Comparison of ENCODE assay signal across 24 cellular contexts in genomic region chr2:1101011-1101410, GRCh38.
A peak's percentile ranks its signal among the peaks of the same experiment; 100 is the strongest.
DNase-seq lines count a peak whose midpoint lies in the region; ATAC-seq and TF ChIP-seq lines count a peak whose summit lies in the region.
"Had no signal": no experiment of that assay in that cellular context is flagged by ENCODE, and none has a peak within 500 bp of the region (broad histone marks: within the 10 kb centered on the region; RNA-seq: fewer than 3 reads in every experiment).

No MANE protein-coding gene starts in this region.

- H3K27me3 Mint-ChIP-seq in H9 (ENCODE audit: low read depth), result no peaks in the 10 kb centered on the region
- H3K27me3 Mint-ChIP-seq in nephron progenitor cell (ENCODE audit: low read depth, poor library complexity), result peaks cover 6% of the 10 kb centered on the region
- H3K27me3 Mint-ChIP-seq: CD4-positive, alpha-beta memory T cell; CD4-positive, CD25-positive, alpha-beta regulatory T cell had no signal

- no peak overlapping the region for H2BK12ac ChIP-seq in H9 (ENCODE audit: insufficient read length, low read depth, low read length)

- H2AFZ ChIP-seq in H9 (ENCODE audit: low read length), result no peak overlapping the region

- H2AK5ac ChIP-seq in H9 (ENCODE audit: insufficient read length, low read length), result no peak overlapping the region

- H3K4me3 Mint-ChIP-seq in H9, result no peak overlapping the region
- no peak overlapping the region for H3K4me3 Mint-ChIP-seq in nephron progenitor cell
- no peak overlapping the region for H3K4me3 Mint-ChIP-seq in stimulated activated effector memory CD8-positive, alpha-beta T cell treated with anti-CD3 and anti-CD28 coated beads, Interleukin-12 subunit alpha, Interleukin-12 subunit beta, amount 100 ng/mL, for 72 hours
- H3K4me3 Mint-ChIP-seq: CD14-positive monocyte; CD4-positive, alpha-beta memory T cell; CD4-positive, CD25-positive, alpha-beta regulatory T cell; CD8-positive, alpha-beta memory T cell had no signal

- H3K79me1 ChIP-seq in H9 (ENCODE audit: insufficient read depth, low read depth, low read length, poor library complexity, severe bottlenecking), result no peaks in the 10 kb centered on the region

- H3K4me2 ChIP-seq in H9 (ENCODE audit: insufficient read depth, insufficient read length, low read length), result no peak overlapping the region

- ATAC-seq in stimulated activated effector memory CD8-positive, alpha-beta T cell treated with anti-CD3 and anti-CD28 coated beads, Interleukin-12 subunit alpha, Interleukin-12 subunit beta, amount 100 ng/mL, for 72 hours, result peak; percentile 38
- ATAC-seq in HG02885 (IDR thresholded peaks at IDR 0.05; ENCODE audit: poor library complexity, unreplicated experiment) (no peak), HG03432 (IDR thresholded peaks at IDR 0.05; ENCODE audit: unreplicated experiment) (no peak)
- ATAC-seq: GM12878 had no signal

- no peaks in the 10 kb centered on the region for H3K4me1 Mint-ChIP-seq in H9
- peaks cover 56% of the 10 kb centered on the region for H3K4me1 Mint-ChIP-seq in nephron progenitor cell
- no peaks in the 10 kb centered on the region for H3K4me1 Mint-ChIP-seq in stimulated activated effector memory CD8-positive, alpha-beta T cell treated with anti-CD3 and anti-CD28 coated beads, Interleukin-12 subunit alpha, Interleukin-12 subunit beta, amount 100 ng/mL, for 72 hours
- H3K4me1 Mint-ChIP-seq: CD14-positive monocyte; CD8-positive, alpha-beta memory T cell had no signal

- H3K4me1 ChIP-seq in H9 (ENCODE audit: insufficient read depth, low read length), result no peaks in the 10 kb centered on the region
- H3K4me1 ChIP-seq: BE2C had no signal

- H3K9me3 Mint-ChIP-seq in H9 (no peaks in the 10 kb centered on the region), nephron progenitor cell (no peaks in the 10 kb centered on the region)
- H3K9me3 Mint-ChIP-seq in stimulated activated effector memory CD8-positive, alpha-beta T cell treated with anti-CD3 and anti-CD28 coated beads, Interleukin-12 subunit alpha, Interleukin-12 subunit beta, amount 100 ng/mL, for 72 hours, result no peaks in the 10 kb centered on the region
- H3K9me3 Mint-ChIP-seq: CD14-positive monocyte; CD4-positive, alpha-beta memory T cell; CD8-positive, alpha-beta memory T cell had no signal

- no peak overlapping the region for H2BK20ac ChIP-seq in H9 (ENCODE audit: low read depth, low read length, poor library complexity, severe bottlenecking)

- H3K79me2 ChIP-seq in H9 (ENCODE audit: insufficient read depth, low read length), result no peaks in the 10 kb centered on the region

- no peak overlapping the region for H3K23ac ChIP-seq in H9 (ENCODE audit: insufficient read length, low read depth, low read length)

- no peak overlapping the region for H4K5ac ChIP-seq in H9 (ENCODE audit: insufficient read length, low read depth, low read length)

- H3K4ac ChIP-seq in H9 (ENCODE audit: low read depth, low read length), result no peak overlapping the region

- no peak overlapping the region for H3K56ac ChIP-seq in H9 (ENCODE audit: insufficient read length, low read depth, low read length)

- no peak overlapping the region for H2BK120ac ChIP-seq in H9 (ENCODE audit: low read depth, low read length, poor library complexity, severe bottlenecking)

- DNase-seq in H9 (peak; percentile 24), nephron progenitor cell (no peak), NCI-H2029 treated with DMSO at 0.1 percent for 48 hours (lab: John Stamatoyannopoulos, UW) (no peak)
- DNase-seq in stimulated activated effector memory CD8-positive, alpha-beta T cell treated with anti-CD3 and anti-CD28 coated beads, Interleukin-12 subunit alpha, Interleukin-12 subunit beta, amount 100 ng/mL, for 72 hours (ENCODE audit: low spot score in 2 of 2), result no peak
- DNase-seq: 8988T; ACHN; BE2C; C1 segment of cervical spinal cord; CD4-positive, alpha-beta memory T cell; CD4-positive, CD25-positive, alpha-beta regulatory T cell; CD8-positive, alpha-beta memory T cell; COR-L47; DMS 273 treated with DMSO at 0.1 percent for 48 hours; DMS153; DMS53; DMS79; DND-41; EL; GDM1 had no signal

- peaks cover 33 to 60% (median 51%) of the 10 kb centered on the region in 3 experiments for H3K36me3 Mint-ChIP-seq in H9 (ENCODE audit: insufficient read depth in 1 of 3, low read depth in 3 of 3)
- no peaks in the 10 kb centered on the region for H3K36me3 Mint-ChIP-seq in nephron progenitor cell (ENCODE audit: low read depth)
- no peaks in the 10 kb centered on the region for H3K36me3 Mint-ChIP-seq in stimulated activated effector memory CD8-positive, alpha-beta T cell treated with anti-CD3 and anti-CD28 coated beads, Interleukin-12 subunit alpha, Interleukin-12 subunit beta, amount 100 ng/mL, for 72 hours
- H3K36me3 Mint-ChIP-seq: CD14-positive monocyte; CD4-positive, alpha-beta memory T cell; CD4-positive, CD25-positive, alpha-beta regulatory T cell had no signal

- no peak overlapping the region for H3K27ac ChIP-seq in H9 (ENCODE audit: insufficient read length, low read depth, low read length)
- H3K27ac ChIP-seq: BLaER1 had no signal

- no peak overlapping the region for H3T11ph ChIP-seq in H9 (ENCODE audit: low read length)

- no peak overlapping the region for H3K18ac ChIP-seq in H9 (ENCODE audit: insufficient read length, low read depth, low read length)

- no peak overlapping the region for H4K8ac ChIP-seq in H9 (replicated peaks; ENCODE audit: insufficient read length, low read depth, low read length)

- H2BK15ac ChIP-seq in H9 (ENCODE audit: low read depth, low read length), result no peak overlapping the region

- H3K27me3 ChIP-seq in H9 (ENCODE audit: insufficient read depth, low read length), result no peaks in the 10 kb centered on the region
- H3K27me3 ChIP-seq: BE2C, BLaER1 had no signal

- TF ChIP-seq CTCF in H9 (conservative IDR thresholded peaks at IDR 0.05), result no peak
- no peak for TF ChIP-seq CTCF in nephron progenitor cell (IDR thresholded peaks at IDR 0.05)

- no peaks in the 10 kb centered on the region for H3K23me2 ChIP-seq in H9 (ENCODE audit: insufficient read length, low read depth, low read length, poor library complexity, severe bottlenecking)

- no peak overlapping the region for H2BK5ac ChIP-seq in H9 (ENCODE audit: insufficient read length, low read length)

- H4K91ac ChIP-seq in H9 (ENCODE audit: insufficient read length, low read depth, low read length), result no peak overlapping the region

- H3K27ac Mint-ChIP-seq in H9 (no peak overlapping the region), nephron progenitor cell (peak overlapping the region; percentile 69)
- H3K27ac Mint-ChIP-seq in stimulated activated effector memory CD8-positive, alpha-beta T cell treated with anti-CD3 and anti-CD28 coated beads, Interleukin-12 subunit alpha, Interleukin-12 subunit beta, amount 100 ng/mL, for 72 hours, result no peak overlapping the region
- H3K27ac Mint-ChIP-seq: CD14-positive monocyte; CD4-positive, alpha-beta memory T cell; CD4-positive, CD25-positive, alpha-beta regulatory T cell; CD8-positive, alpha-beta memory T cell had no signal

- no peaks in the 10 kb centered on the region for H3K9me3 ChIP-seq in H9 (ENCODE audit: control insufficient read depth, low read depth, low read length)
- H3K9me3 ChIP-seq: BE2C, BLaER1 had no signal

- H3K14ac ChIP-seq in H9 (ENCODE audit: insufficient read depth, low read length), result no peak overlapping the region

- H4K20me1 ChIP-seq in H9 (ENCODE audit: control insufficient read depth, insufficient read depth, insufficient read length), result no peaks in the 10 kb centered on the region
- H4K20me1 ChIP-seq: BLaER1 had no signal

- WGBS in H9 (ENCODE audit: extremely low coverage, insufficient read length, low lambda C conversion rate), result no CpG with 5 or more reads among the region's 4 CpGs

- no peak overlapping the region for H3K9ac ChIP-seq in H9 (ENCODE audit: extremely low read depth, insufficient read length, low read length)
- H3K9ac ChIP-seq: BLaER1 had no signal
